Comparison of ENCODE assay signal across 1 cellular context in genomic region chr16:84700518-84701277, GRCh38.
A peak's percentile ranks its signal among the peaks of the same experiment; 100 is the strongest.
TF ChIP-seq lines count a peak whose summit lies in the region.

No MANE protein-coding gene starts in this region.

TF ChIP-seq in H1, 55 proteins besides CTCF, POLR2A, EP300 and RAD21:
- 0 out of 4 replicates have a peak, but pooled peaks of 1 of the 2 experiments have one; percentile 24 for TF ChIP-seq SIN3A (conservative IDR thresholded peaks at IDR 0.05 in 1 of 2, IDR thresholded peaks at IDR 0.05 in 1 of 2; ENCODE audit: low read depth in 1 of 2, low read length in 2 of 2)
- TF ChIP-seq SAP30 (IDR thresholded peaks at IDR 0.05; ENCODE audit: insufficient read depth, insufficient replicate concordance, low read length) = peak; percentile 46
- no peak for TF ChIP-seq NRF1 (IDR thresholded peaks at IDR 0.05; ENCODE audit: low read depth, low read length)
TF ChIP-seq in H1: peak in this region for 2.
